2 cellular contexts compared by ENCODE assay signal in genomic region chr3:146160233-146160963, GRCh38.
TF ChIP-seq lines count a peak whose summit lies in the region.

No MANE protein-coding gene starts in this region.

TF ChIP-seq in H1, 55 proteins besides CTCF, POLR2A, EP300 and RAD21:
- no peak for TF ChIP-seq ATF3 (IDR thresholded peaks at IDR 0.05; ENCODE audit: insufficient read depth, low read depth, low read length)
- peak; percentile 95 for TF ChIP-seq ASH2L (IDR thresholded peaks at IDR 0.05; ENCODE audit: low read length)
- TF ChIP-seq TEAD4 (IDR thresholded peaks at IDR 0.05; ENCODE audit: low read depth, low read length) = peak; percentile 30; the same call in 1 of the 2 replicates
- no peak for TF ChIP-seq GTF2F1 (IDR thresholded peaks at IDR 0.05; ENCODE audit: borderline replicate concordance, low read depth, low read length)
- TF ChIP-seq JUN (IDR thresholded peaks at IDR 0.05; ENCODE audit: low read depth, low read length) = no peak
- peak; percentile 49; the same call in 1 of the 2 replicates for TF ChIP-seq E2F6 (IDR thresholded peaks at IDR 0.05)
- peak; percentile 55 for TF ChIP-seq POLR2AphosphoS5 (IDR thresholded peaks at IDR 0.05; ENCODE audit: low read depth, low read length)
- TF ChIP-seq SIN3A (conservative IDR thresholded peaks at IDR 0.05 in 1 of 2, IDR thresholded peaks at IDR 0.05 in 1 of 2; ENCODE audit: low read depth in 1 of 2, low read length in 2 of 2) = peak; percentile 55 to 86; a peak in 2 of 4 replicates
- TF ChIP-seq MAX (IDR thresholded peaks at IDR 0.05) = 0 out of 2 replicates have a peak, but pooled peaks have one; percentile 20
- no peak for TF ChIP-seq JUND (IDR thresholded peaks at IDR 0.05; ENCODE audit: low read length)
- no peak for TF ChIP-seq CHD2 (IDR thresholded peaks at IDR 0.05; ENCODE audit: low read length)
- no peak for TF ChIP-seq FOSL1 (IDR thresholded peaks at IDR 0.05; ENCODE audit: insufficient read depth, low read depth, low read length)
- peak; percentile 63; the same call in 1 of the 2 replicates for TF ChIP-seq TAF1 (IDR thresholded peaks at IDR 0.05; ENCODE audit: low read depth, low read length)
- peak; percentile 41; the same call in 1 of the 2 replicates for TF ChIP-seq CHD1 (IDR thresholded peaks at IDR 0.05; ENCODE audit: low read depth, low read length)
- TF ChIP-seq SUZ12 (IDR thresholded peaks at IDR 0.05; ENCODE audit: low read length) = no peak
- TF ChIP-seq SP4 (IDR thresholded peaks at IDR 0.05; ENCODE audit: low read length) = no peak
- TF ChIP-seq PHF8 (conservative IDR thresholded peaks at IDR 0.05; ENCODE audit: low read depth, low read length) = peak; percentile 75
- no peak for TF ChIP-seq SRF (IDR thresholded peaks at IDR 0.05; ENCODE audit: low read depth, low read length)
- no peak; the same call in 1 of the 2 replicates for TF ChIP-seq RBBP5 (IDR thresholded peaks at IDR 0.05; ENCODE audit: borderline replicate concordance, low read depth, low read length)

TF ChIP-seq in liver, 16 proteins besides CTCF, POLR2A, EP300 and RAD21:
- TF ChIP-seq JUND (IDR thresholded peaks at IDR 0.05) = peak in 1 of 2 donors; percentile 29
- peak; percentile 13 for TF ChIP-seq REST (IDR thresholded peaks at IDR 0.05)
- peak in 1 of 2 donors; percentile 23 for TF ChIP-seq RXRA (IDR thresholded peaks at IDR 0.05)
- TF ChIP-seq TAF1 (conservative IDR thresholded peaks at IDR 0.05) = peak; percentile 64
- TF ChIP-seq HNF4A (conservative IDR thresholded peaks at IDR 0.05) = peak in 1 of 2 donors; percentile 9
- TF ChIP-seq YY1 (IDR thresholded peaks at IDR 0.05) = peak; percentile 54
- TF ChIP-seq EGR1 (IDR thresholded peaks at IDR 0.05; ENCODE audit: low read depth in 2 of 2) = no peak
- TF ChIP-seq SP1 (IDR thresholded peaks at IDR 0.05) = no peak
